26 cellular contexts compared by ENCODE assay signal in genomic region chr5:1375871-1376850, GRCh38. TPM values are rescaled to one million over a fixed set of nuclear protein-coding genes. Genes with fewer than 3 reads are reported as not detected.
DNase-seq lines count a peak whose midpoint lies in the region; ATAC-seq and TF ChIP-seq lines count a peak whose summit lies in the region.
"Had no signal": no experiment of that assay in that cellular context is flagged by ENCODE, and none has a peak within 500 bp of the region (broad histone marks: within the 10 kb centered on the region; RNA-seq: fewer than 3 reads in every experiment).

No MANE protein-coding gene starts in this region.

- H3K27ac ChIP-seq in mammary epithelial cell (ENCODE audit: insufficient read depth, low read depth, low read length): no peak overlapping the region
- H3K27ac ChIP-seq in PC-9: no peak overlapping the region
- H3K27ac ChIP-seq: gastroesophageal sphincter, sigmoid colon, upper lobe of left lung had no signal

- H3K79me2 ChIP-seq in mammary epithelial cell (ENCODE audit: insufficient read depth, low read length) (no peaks in the 10 kb centered on the region), PC-9 (ENCODE audit: low read depth) (no peaks in the 10 kb centered on the region)

- H3K4me1 Mint-ChIP-seq in MCF 10A (ENCODE audit: insufficient read depth, unreplicated experiment) (no peaks in the 10 kb centered on the region), natural killer cell (peaks cover 41 to 45% of the 10 kb centered on the region in 2 donors)

- WGBS in mammary epithelial cell (ENCODE audit: low coverage, missing lambda C conversion rate): 73% methylated on average over 23 of the region's 23 CpGs

- H3K27me3 Mint-ChIP-seq in MCF 10A (ENCODE audit: insufficient read depth, unreplicated experiment) (peaks cover 40% of the 10 kb centered on the region), natural killer cell (ENCODE audit: low read depth in 2 of 2) (no peaks in the 10 kb centered on the region)
- H3K27me3 Mint-ChIP-seq: B cell had no signal

- H2AFZ ChIP-seq in mammary epithelial cell (ENCODE audit: low read depth, low read length): no peak overlapping the region
- no peak overlapping the region for H2AFZ ChIP-seq in PC-9

- TF ChIP-seq CTCF in MCF 10A (IDR thresholded peaks at IDR 0.05; ENCODE audit: unreplicated experiment) (no peak), mammary epithelial cell (conservative IDR thresholded peaks at IDR 0.05 in 1 of 2, IDR thresholded peaks at IDR 0.05 in 1 of 2; ENCODE audit: extremely low read depth in 1 of 2, insufficient read depth in 1 of 2, low read depth in 1 of 2, low read length in 2 of 2) (no peak), PC-9 (conservative IDR thresholded peaks at IDR 0.05) (no peak), natural killer cell (IDR thresholded peaks at IDR 0.05) (no peak)

- no peak overlapping the region for H3K4me2 ChIP-seq in mammary epithelial cell (ENCODE audit: insufficient read depth, low read depth, low read length)
- H3K4me2 ChIP-seq in PC-9: no peak overlapping the region

- H3K9me3 ChIP-seq in mammary epithelial cell (replicated peaks; ENCODE audit: insufficient read depth, low read length): no peaks in the 10 kb centered on the region
- H3K9me3 ChIP-seq in PC-9 (ENCODE audit: insufficient read depth, low read depth): no peaks in the 10 kb centered on the region
- H3K9me3 ChIP-seq: gastroesophageal sphincter, sigmoid colon, upper lobe of left lung had no signal

- no peak overlapping the region for H3K27ac Mint-ChIP-seq in MCF 10A (ENCODE audit: low read depth, unreplicated experiment)
- peak overlapping the region in 1 of 2 donors; percentile 21 for H3K27ac Mint-ChIP-seq in natural killer cell
- H3K27ac Mint-ChIP-seq: activated B cell treated with CpG ODN at 0.5 μM for 24 hours, B cell, nephron progenitor cell, progenitor cell of endocrine pancreas had no signal

- CTCF ChIA-PET in MCF 10A (lab: Yijun Ruan, JAX) (interaction anchor here (0.6 kb wide), 1 partner anchor 706 kb away, joined by 3 read pairs; no protein-coding TSS in a partner anchor), mammary epithelial cell (lab: Charles Lee; ENCODE audit: low non-redundant PET) (no interaction called here), PC-9 (lab: Charles Lee) (no interaction called here)

- H3K4me3 Mint-ChIP-seq in MCF 10A (ENCODE audit: unreplicated experiment) (no peak overlapping the region), natural killer cell (peak overlapping the region; percentile 28)
- H3K4me3 Mint-ChIP-seq: activated B cell treated with CpG ODN at 0.5 μM for 24 hours, B cell, nephron progenitor cell had no signal

- in situ Hi-C loops in mammary epithelial cell (cut with MboI; ENCODE audit: low sequenced_read_pairs in 2 of 2): loop anchor here in 1 of 2 donors (25.0 kb wide), 1 partner anchor 261 kb away; no protein-coding TSS in a partner anchor

- H3K4me1 ChIP-seq in mammary epithelial cell (ENCODE audit: insufficient read depth, low read length): no peaks in the 10 kb centered on the region
- H3K4me1 ChIP-seq in PC-9 (replicated peaks; ENCODE audit: insufficient read depth): peaks cover 6% of the 10 kb centered on the region

- no peaks in the 10 kb centered on the region for H4K20me1 ChIP-seq in mammary epithelial cell (ENCODE audit: insufficient read depth, low read length)
- no peaks in the 10 kb centered on the region for H4K20me1 ChIP-seq in PC-9 (ENCODE audit: insufficient read depth)

- no peak overlapping the region for H3K4me3 ChIP-seq in mammary epithelial cell (replicated peaks in 1 of 3; ENCODE audit: insufficient read depth in 1 of 3, low read depth in 2 of 3, low read length in 3 of 3)
- H3K4me3 ChIP-seq in PC-9: no peak overlapping the region
- H3K4me3 ChIP-seq: gastroesophageal sphincter, sigmoid colon, upper lobe of left lung had no signal

- H3K36me3 ChIP-seq in mammary epithelial cell (ENCODE audit: insufficient read depth, low read length): no peaks in the 10 kb centered on the region
- H3K36me3 ChIP-seq in PC-9 (ENCODE audit: low read depth): no peaks in the 10 kb centered on the region
- H3K36me3 ChIP-seq: gastroesophageal sphincter, sigmoid colon, upper lobe of left lung had no signal

- no peaks in the 10 kb centered on the region for H3K27me3 ChIP-seq in mammary epithelial cell (ENCODE audit: insufficient read depth, low read length)
- H3K27me3 ChIP-seq in PC-9 (ENCODE audit: insufficient read depth, low read depth): peaks cover 87% of the 10 kb centered on the region
- H3K27me3 ChIP-seq: upper lobe of left lung had no signal

- no peaks in the 10 kb centered on the region for H3K9me2 ChIP-seq in PC-9 (ENCODE audit: insufficient read depth)

- H3K36me3 Mint-ChIP-seq in MCF 10A (ENCODE audit: insufficient read depth, unreplicated experiment) (no peaks in the 10 kb centered on the region), natural killer cell (no peaks in the 10 kb centered on the region)

- BruUV-seq in MCF 10A (replicated peaks; lab: Mats Ljungman, UMichigan) (no TSS peak), mammary epithelial cell (replicated peaks; lab: Mats Ljungman, UMichigan) (no TSS peak), PC-9 (replicated peaks; lab: Mats Ljungman, UMichigan) (no TSS peak)

- peak; percentile 13 for DNase-seq in MCF 10A (ENCODE audit: unreplicated experiment)
- no peak for DNase-seq in mammary epithelial cell
- peak; percentile 64 to 75 for DNase-seq in PC-9
- no peak for DNase-seq in natural killer cell
- DNase-seq in stimulated activated CD4-positive, alpha-beta T cell treated with anti-CD3 and anti-CD28 coated beads, Interleukin-4, amount 100 ng/mL, for 4 hours: no peak
- no peak for DNase-seq in activated CD4-positive, alpha-beta T cell treated with anti-CD3 and anti-CD28 coated beads for 1 hour
- DNase-seq in Right ventricle myocardium superior: no peak
- DNase-seq: activated B cell treated with CpG ODN at 0.5 μM for 24 hours; activated CD4-positive, alpha-beta T cell treated with anti-CD3 and anti-CD28 coated beads, Interleukin-2, amount 50 U/mL, for 48 hours; activated CD8-positive, alpha-beta memory T cell treated with anti-CD3 and anti-CD28 coated beads, Interleukin-2, amount 50 U/mL, for 4 hours; activated naive CD4-positive, alpha-beta T cell treated with anti-CD3 and anti-CD28 coated beads, Interleukin-2, amount 50 U/mL, for 16 hours; DND-41; effector memory CD4-positive, alpha-beta T cell; islet precursor cell; KBM-7; NCI-H1092 treated with DMSO at 0.1 percent for 48 hours; NCI-H187 treated with DMSO at 0.1 percent for 48 hours; NCI-H2227 treated with DMSO at 0.1 percent for 48 hours; NCI-H748 treated with DMSO at 0.1 percent for 48 hours; nephron progenitor cell; sigmoid colon; upper lobe of left lung had no signal

- POLR2A ChIA-PET in MCF 10A (lab: Yijun Ruan, JAX) (no interaction called here), PC-9 (lab: Charles Lee; ENCODE audit: unreplicated experiment) (no interaction called here)

- no peak overlapping the region for H3K9ac ChIP-seq in mammary epithelial cell (ENCODE audit: insufficient read depth, low read length)

- intact Hi-C loops in MCF 10A (cut with micrococcal nuclease): no loop called here
- intact Hi-C loops in mammary epithelial cell (cut with micrococcal nuclease): no loop called here
- intact Hi-C loops in PC-9 (cut with micrococcal nuclease; ENCODE audit: unreplicated experiment): no loop called here
- intact Hi-C loops in natural killer cell (cut with micrococcal nuclease): loop anchor here (10.0 kb wide), 1 partner anchor 159 kb away; no protein-coding TSS in a partner anchor
- intact Hi-C loops in Right ventricle myocardium superior (cut with DNase I): no loop called here

- ATAC-seq in natural killer cell (peak in 1 of 3 donors; percentile 7), HG03442 (IDR thresholded peaks at IDR 0.05; ENCODE audit: unreplicated experiment) (no peak), Right ventricle myocardium superior (ENCODE audit: poor library complexity) (no peak)
- ATAC-seq: gastroesophageal sphincter had no signal

- dilution Hi-C loops in mammary epithelial cell (cut with HindIII; ENCODE audit: low sequenced_read_pairs): no loop called here

- no peaks in the 10 kb centered on the region for H3F3A ChIP-seq in PC-9 (ENCODE audit: insufficient read depth, low read depth)

- H3K9me3 Mint-ChIP-seq in MCF 10A (ENCODE audit: unreplicated experiment): no peaks in the 10 kb centered on the region
- H3K9me3 Mint-ChIP-seq in natural killer cell: no peaks in the 10 kb centered on the region
- H3K9me3 Mint-ChIP-seq: activated B cell treated with CpG ODN at 0.5 μM for 24 hours had no signal

RNA-seq across cellular contexts. Expression of gene CLPTM1L, which starts 31.3 kb away (rescaled TPM):
- 116 and 128 TPM in 2 replicates for total RNA-seq in MCF 10A (2022)
- total RNA-seq in mammary epithelial cell: 100 to 1,000 TPM; 111 to 154 TPM
- 158 TPM for polyA plus RNA-seq in mammary epithelial cell
- 101 TPM for polyA minus RNA-seq in mammary epithelial cell
- 260 and 266 TPM in 2 replicates for total RNA-seq in PC-9 (2021)
- total RNA-seq in natural killer cell: 100 to 1,000 TPM in 1 of 3 donors, 10 to 100 TPM in 2; 67.1 to 105 (median 97.5) TPM
- 30.4 TPM for total RNA-seq in Right ventricle myocardium superior

Comparison
In these comparisons a context has a peak if more than half of its experiments do, and no peak if none do; other contexts are left out.
1. DNase-seq: peak in MCF 10A (single experiment) and PC-9 (2 of 2); none in mammary epithelial cell (single experiment), natural killer cell (single experiment), stimulated activated CD4-positive, alpha-beta T cell treated with anti-CD3 and anti-CD28 coated beads, Interleukin-4, amount 100 ng/mL, for 4 hours (0 of 2), activated CD4-positive, alpha-beta T cell treated with anti-CD3 and anti-CD28 coated beads for 1 hour (single experiment) and Right ventricle myocardium superior (single experiment).